In genomic region chrX:18966624-18967023, GRCh38 we compare ENCODE assay signal across 15 cellular contexts. TPM values are rescaled to one million over a fixed set of nuclear protein-coding genes. Genes with fewer than 3 reads are reported as not detected.
DNase-seq lines count a peak whose midpoint lies in the region; ATAC-seq and TF ChIP-seq lines count a peak whose summit lies in the region.
"Had no signal": no experiment of that assay in that cellular context is flagged by ENCODE, and none has a peak within 500 bp of the region (broad histone marks: within the 10 kb centered on the region; RNA-seq: fewer than 3 reads in every experiment).

No MANE protein-coding gene starts in this region.

- 58% methylated on average over 5 of the region's 5 CpGs for WGBS in mammary epithelial cell (ENCODE audit: low coverage, missing lambda C conversion rate)

- TF ChIP-seq CTCF in GM23338 (conservative IDR thresholded peaks at IDR 0.05; ENCODE audit: low read depth in 2 of 2): no peak
- TF ChIP-seq CTCF in gastrocnemius medialis (IDR thresholded peaks at IDR 0.05 in 4 of 5, conservative IDR thresholded peaks at IDR 0.05 in 1 of 5): no peak
- no peak for TF ChIP-seq CTCF in mammary epithelial cell (conservative IDR thresholded peaks at IDR 0.05 in 1 of 2, IDR thresholded peaks at IDR 0.05 in 1 of 2; ENCODE audit: extremely low read depth in 1 of 2, insufficient read depth in 1 of 2, low read depth in 1 of 2, low read length in 2 of 2)

- no peaks in the 10 kb centered on the region for H3K9me2 ChIP-seq in GM23338 (ENCODE audit: insufficient read depth)

- DNase-seq in GM23338 (ENCODE audit: low spot score) (no peak), left lobe of liver (ENCODE audit: low spot score) (peak; percentile 51), gastrocnemius medialis (peak in 1 of 2 donors; percentile 14), mammary epithelial cell (no peak), sciatic nerve (ENCODE audit: low spot score) (no peak), SHP77 treated with DMSO at 0.1 percent for 48 hours (lab: John Stamatoyannopoulos, UW) (no peak)
- DNase-seq: CD8-positive, alpha-beta T cell; COR-L47; DMS153; DMS79 treated with DMSO at 0.1 percent for 48 hours; EL had no signal

- no peak for ATAC-seq in GM23338
- no peak for ATAC-seq in activated T-helper 17 cell treated with anti-CD3 and anti-CD28 coated beads, Interleukin-2, amount 50 U/mL, for 72 hours (replicated peaks)
- ATAC-seq in left lobe of liver: peak; percentile 89
- ATAC-seq in gastrocnemius medialis: peak in 1 of 2 donors; percentile 56
- ATAC-seq in sciatic nerve: no peak
- ATAC-seq: A549; CD8-positive, alpha-beta T cell had no signal

- in situ Hi-C loops in gastrocnemius medialis (cut with MboI; ENCODE audit: low sequenced_read_pairs in 4 of 4): no loop called here
- in situ Hi-C loops in mammary epithelial cell (cut with MboI; ENCODE audit: low sequenced_read_pairs in 2 of 2): no loop called here

- no peak overlapping the region for H3K9ac ChIP-seq in mammary epithelial cell (ENCODE audit: insufficient read depth, low read length)

- H3K4me2 ChIP-seq in GM23338: no peak overlapping the region
- H3K4me2 ChIP-seq in mammary epithelial cell (ENCODE audit: insufficient read depth, low read depth, low read length): no peak overlapping the region
- H3K4me2 ChIP-seq: A549 had no signal

- H3K9me3 Mint-ChIP-seq in GM23338: no peaks in the 10 kb centered on the region
- H3K9me3 Mint-ChIP-seq in activated T-helper 17 cell treated with anti-CD3 and anti-CD28 coated beads, Interleukin-2, amount 50 U/mL, for 72 hours: no peaks in the 10 kb centered on the region
- H3K9me3 Mint-ChIP-seq: CD14-positive monocyte had no signal

- no TSS peak for BruUV-seq in mammary epithelial cell (replicated peaks; lab: Mats Ljungman, UMichigan)

- H3K4me1 ChIP-seq in GM23338 (ENCODE audit: insufficient read depth): no peaks in the 10 kb centered on the region
- H3K4me1 ChIP-seq in gastrocnemius medialis: peaks cover 0 to 6% of the 10 kb centered on the region in 2 donors
- no peaks in the 10 kb centered on the region for H3K4me1 ChIP-seq in mammary epithelial cell (ENCODE audit: insufficient read depth, low read length)
- H3K4me1 ChIP-seq: A549 had no signal

- dilution Hi-C loops in mammary epithelial cell (cut with HindIII; ENCODE audit: low sequenced_read_pairs): no loop called here

- no peaks in the 10 kb centered on the region for H3K27me3 ChIP-seq in GM23338 (ENCODE audit: insufficient read depth)
- H3K27me3 ChIP-seq in gastrocnemius medialis: no peaks in the 10 kb centered on the region
- H3K27me3 ChIP-seq in mammary epithelial cell (ENCODE audit: insufficient read depth, low read length): no peaks in the 10 kb centered on the region

- peak overlapping the region; percentile 21; the same call in 1 of the 2 replicates for H3K27ac Mint-ChIP-seq in GM23338
- H3K27ac Mint-ChIP-seq in activated T-helper 17 cell treated with anti-CD3 and anti-CD28 coated beads, Interleukin-2, amount 50 U/mL, for 72 hours: peak overlapping the region; percentile 43
- H3K27ac Mint-ChIP-seq: CD8-positive, alpha-beta T cell had no signal

- peaks cover 4% of the 10 kb centered on the region; the same call in 2 of the 3 replicates for H3K4me1 Mint-ChIP-seq in GM23338
- peaks cover 17% of the 10 kb centered on the region for H3K4me1 Mint-ChIP-seq in activated T-helper 17 cell treated with anti-CD3 and anti-CD28 coated beads, Interleukin-2, amount 50 U/mL, for 72 hours

- H2AFZ ChIP-seq in GM23338 (no peak overlapping the region), mammary epithelial cell (ENCODE audit: low read depth, low read length) (no peak overlapping the region)

- no peak overlapping the region for H3K4me3 ChIP-seq in GM23338
- peak overlapping the region in 2 of 4 donors; percentile 26 to 27 for H3K4me3 ChIP-seq in gastrocnemius medialis
- H3K4me3 ChIP-seq in mammary epithelial cell (replicated peaks in 1 of 3; ENCODE audit: insufficient read depth in 1 of 3, low read depth in 2 of 3, low read length in 3 of 3): no peak overlapping the region
- H3K4me3 ChIP-seq: A549, HAP-1 had no signal

- CTCF ChIA-PET in mammary epithelial cell (lab: Charles Lee; ENCODE audit: low non-redundant PET): no interaction called here

- H3K27me3 Mint-ChIP-seq in GM23338 (ENCODE audit: insufficient read depth, low read depth, poor library complexity): no peaks in the 10 kb centered on the region
- H3K27me3 Mint-ChIP-seq in activated T-helper 17 cell treated with anti-CD3 and anti-CD28 coated beads, Interleukin-2, amount 50 U/mL, for 72 hours: no peaks in the 10 kb centered on the region

- intact Hi-C loops in gastrocnemius medialis (cut with DNase I; ENCODE audit: low total_unique reads): no loop called here
- intact Hi-C loops in mammary epithelial cell (cut with micrococcal nuclease): no loop called here
- intact Hi-C loops in sciatic nerve (cut with DNase I): no loop called here

- no peaks in the 10 kb centered on the region; the same call in 1 of the 2 replicates for H3K79me2 ChIP-seq in GM23338 (replicated peaks; ENCODE audit: insufficient read depth)
- H3K79me2 ChIP-seq in mammary epithelial cell (ENCODE audit: insufficient read depth, low read length): peaks cover 3% of the 10 kb centered on the region

- H3K4me3 Mint-ChIP-seq in GM23338: no peak overlapping the region
- H3K4me3 Mint-ChIP-seq in activated T-helper 17 cell treated with anti-CD3 and anti-CD28 coated beads, Interleukin-2, amount 50 U/mL, for 72 hours: no peak overlapping the region
- H3K4me3 Mint-ChIP-seq: CD14-positive monocyte; CD8-positive, alpha-beta T cell had no signal

- H3K27ac ChIP-seq in GM23338 (ENCODE audit: low read depth) (no peak overlapping the region), gastrocnemius medialis (peak overlapping the region in 3 of 4 donors; percentile 45 to 67 (median 46)), mammary epithelial cell (ENCODE audit: insufficient read depth, low read depth, low read length) (no peak overlapping the region)
- H3K27ac ChIP-seq: A549 had no signal

- H3K36me3 Mint-ChIP-seq in GM23338 (ENCODE audit: low read depth): no peaks in the 10 kb centered on the region
- H3K36me3 Mint-ChIP-seq in activated T-helper 17 cell treated with anti-CD3 and anti-CD28 coated beads, Interleukin-2, amount 50 U/mL, for 72 hours (ENCODE audit: low read depth): no peaks in the 10 kb centered on the region

- no peaks in the 10 kb centered on the region for H3K36me3 ChIP-seq in GM23338 (ENCODE audit: insufficient read depth)
- H3K36me3 ChIP-seq in gastrocnemius medialis: no peaks in the 10 kb centered on the region
- H3K36me3 ChIP-seq in mammary epithelial cell (ENCODE audit: insufficient read depth, low read length): no peaks in the 10 kb centered on the region
- H3K36me3 ChIP-seq: HAP-1 had no signal

- no peaks in the 10 kb centered on the region for H4K20me1 ChIP-seq in GM23338 (replicated peaks; ENCODE audit: insufficient read depth)
- H4K20me1 ChIP-seq in mammary epithelial cell (ENCODE audit: insufficient read depth, low read length): no peaks in the 10 kb centered on the region

- H3K9me3 ChIP-seq in gastrocnemius medialis: no peaks in the 10 kb centered on the region
- no peaks in the 10 kb centered on the region for H3K9me3 ChIP-seq in mammary epithelial cell (replicated peaks; ENCODE audit: insufficient read depth, low read length)
- H3K9me3 ChIP-seq: A549, HAP-1 had no signal

- H3F3A ChIP-seq in GM23338 (replicated peaks; ENCODE audit: low read depth): no peaks in the 10 kb centered on the region

- no peak for TF ChIP-seq POLR2A in gastrocnemius medialis (IDR thresholded peaks at IDR 0.05)

TF ChIP-seq in GM23338, 12 proteins besides CTCF, POLR2A, EP300 and RAD21 (continues in another document):
- TF ChIP-seq POLR2AphosphoS5 (IDR thresholded peaks at IDR 0.05; ENCODE audit: low read depth) (no peak), ZNF114 (CRISPR knock-in tag; IDR thresholded peaks at IDR 0.05) (no peak)

RNA-seq across cellular contexts. Expression of gene PHKA2, which starts 17.3 kb away (rescaled TPM):
- total RNA-seq in GM23338 (2014; rRNA removed; shearing (Covaris generic)): 23.7 and 23.9 TPM in 2 replicates
- polyA plus RNA-seq in GM23338 (2016; fragmentation: Nextera tagmentation; extraction: Ambion mirVana): 8.0 and 9.2 TPM in 2 replicates
- total RNA-seq in activated T-helper 17 cell treated with anti-CD3 and anti-CD28 coated beads, Interleukin-2, amount 50 U/mL, for 72 hours: 10 to 100 TPM; 22.0 to 30.2 TPM
- 67.1 TPM for total RNA-seq in left lobe of liver
- 10 to 100 TPM in 2 of 4 donors, 1 to 10 TPM in 2; 4.6 to 20.6 (median 11.0) TPM for total RNA-seq in gastrocnemius medialis
- total RNA-seq in mammary epithelial cell: 10 to 100 TPM; 18.0 to 23.0 TPM
- 14.0 TPM for polyA plus RNA-seq in mammary epithelial cell
- 10.7 TPM for polyA minus RNA-seq in mammary epithelial cell
- total RNA-seq in sciatic nerve: 26.3 TPM

Comparison
In these comparisons a context has a peak if more than half of its experiments do, and no peak if none do; other contexts are left out.
1. H3K27ac ChIP-seq: peak in gastrocnemius medialis (3 of 4); none in GM23338 (single experiment) and mammary epithelial cell (single experiment).